ENCODE assay signal across 10 cellular contexts in genomic region chr7:38660427-38661099, GRCh38. TPM values are rescaled to one million over a fixed set of nuclear protein-coding genes. Genes with fewer than 3 reads are reported as not detected.
DNase-seq lines count a peak whose midpoint lies in the region; ATAC-seq, FAIRE-seq and TF ChIP-seq lines count a peak whose summit lies in the region.
"Had no signal": no experiment of that assay in that cellular context is flagged by ENCODE, and none has a peak within 500 bp of the region (broad histone marks: within the 10 kb centered on the region; RNA-seq: fewer than 3 reads in every experiment).

No MANE protein-coding gene starts in this region.

- no peaks in the 10 kb centered on the region for H3K79me2 ChIP-seq in Loucy (ENCODE audit: insufficient read depth, low read length)

- no peaks in the 10 kb centered on the region for H3K9me2 ChIP-seq in Loucy (replicated peaks; ENCODE audit: low read depth, low read length)

- peak; percentile 73 for ATAC-seq in GM21619 (IDR thresholded peaks at IDR 0.05; ENCODE audit: unreplicated experiment)

- H3F3A ChIP-seq in Loucy (ENCODE audit: low read depth) = no peaks in the 10 kb centered on the region

- no peaks in the 10 kb centered on the region for H3K36me3 ChIP-seq in Loucy (ENCODE audit: insufficient read depth, low read length)
- H3K36me3 ChIP-seq: BLaER1 had no signal

- H3K4me3 Mint-ChIP-seq in osteocyte (ENCODE audit: unreplicated experiment) = no peak overlapping the region
- H3K4me3 Mint-ChIP-seq: activated naive CD8-positive, alpha-beta T cell treated with anti-CD3 and anti-CD28 coated beads, Interleukin-2, amount 10 ng/mL, durations not matched to agents 7 days and 5 days had no signal

- H3K9ac ChIP-seq in Loucy (ENCODE audit: low read depth, low read length, poor library complexity, severe bottlenecking) = no peak overlapping the region
- H3K9ac ChIP-seq: BLaER1 had no signal

- H3K4me1 ChIP-seq in Loucy (ENCODE audit: insufficient read depth, low read length, poor library complexity, severe bottlenecking) = no peaks in the 10 kb centered on the region
- H3K4me1 ChIP-seq: BLaER1 had no signal

- FAIRE-seq in frontal cortex (lab: Jason Lieb, UNC) = no peak

- no peak overlapping the region for H3K4me2 ChIP-seq in Loucy (ENCODE audit: low read depth, low read length, poor library complexity, severe bottlenecking)
- H3K4me2 ChIP-seq: BLaER1 had no signal

- DNase-seq in NCI-H1436 (lab: John Stamatoyannopoulos, UW) (peak; percentile 18), NCI-H1436 treated with DMSO at 0.1 percent for 48 hours (lab: John Stamatoyannopoulos, UW) (no peak), SKM-1 treated with dmso at 0.1 percent for 144 hours (lab: John Stamatoyannopoulos, UW; ENCODE audit: unreplicated experiment) (peak; percentile 37), fibroblast of gingiva (ENCODE audit: low read depth) (peak; percentile 51), osteocyte (ENCODE audit: extremely low spot score, unreplicated experiment) (no peak), frontal cortex (ENCODE audit: low spot score in 2 of 2) (no peak)
- DNase-seq: activated naive CD8-positive, alpha-beta T cell treated with anti-CD3 and anti-CD28 coated beads, Interleukin-2, amount 10 ng/mL, durations not matched to agents 7 days and 5 days had no signal

- H3K4me3 ChIP-seq in Loucy (ENCODE audit: low read length, poor library complexity, severe bottlenecking) = no peak overlapping the region
- H3K4me3 ChIP-seq: BLaER1 had no signal

- TF ChIP-seq CTCF in Loucy (conservative IDR thresholded peaks at IDR 0.05; ENCODE audit: low read length) (peak; percentile 94), osteocyte (IDR thresholded peaks at IDR 0.05) (peak; percentile 85)

- H3K9me3 ChIP-seq in Loucy (ENCODE audit: insufficient read depth, low read depth, low read length) = no peaks in the 10 kb centered on the region
- H3K9me3 ChIP-seq: BLaER1 had no signal

- H4K20me1 ChIP-seq in Loucy (ENCODE audit: insufficient read depth, low read length, poor library complexity, severe bottlenecking) = no peaks in the 10 kb centered on the region
- H4K20me1 ChIP-seq: BLaER1 had no signal

- H3K9me3 Mint-ChIP-seq in osteocyte (ENCODE audit: unreplicated experiment) = no peaks in the 10 kb centered on the region
- H3K9me3 Mint-ChIP-seq: activated naive CD8-positive, alpha-beta T cell treated with anti-CD3 and anti-CD28 coated beads, Interleukin-2, amount 10 ng/mL, durations not matched to agents 7 days and 5 days had no signal

- H2AFZ ChIP-seq in Loucy (ENCODE audit: low read length) = no peak overlapping the region

- peaks cover 40% of the 10 kb centered on the region for H3K27me3 Mint-ChIP-seq in osteocyte (ENCODE audit: unreplicated experiment)

- no peaks in the 10 kb centered on the region for H3K27me3 ChIP-seq in Loucy (ENCODE audit: insufficient read depth, low read length, poor library complexity, severe bottlenecking)
- H3K27me3 ChIP-seq: BLaER1 had no signal

- H3K36me3 Mint-ChIP-seq in osteocyte (ENCODE audit: unreplicated experiment) = no peaks in the 10 kb centered on the region
- H3K36me3 Mint-ChIP-seq: activated naive CD8-positive, alpha-beta T cell treated with anti-CD3 and anti-CD28 coated beads, Interleukin-2, amount 10 ng/mL, durations not matched to agents 7 days and 5 days had no signal

- peaks cover 1% of the 10 kb centered on the region for H3K4me1 Mint-ChIP-seq in osteocyte (ENCODE audit: unreplicated experiment)
- H3K4me1 Mint-ChIP-seq: activated naive CD8-positive, alpha-beta T cell treated with anti-CD3 and anti-CD28 coated beads, Interleukin-2, amount 10 ng/mL, durations not matched to agents 7 days and 5 days had no signal

- no peak overlapping the region for H3K27ac Mint-ChIP-seq in osteocyte (ENCODE audit: unreplicated experiment)
- H3K27ac Mint-ChIP-seq: activated naive CD8-positive, alpha-beta T cell treated with anti-CD3 and anti-CD28 coated beads, Interleukin-2, amount 10 ng/mL, durations not matched to agents 7 days and 5 days had no signal

RNA-seq across cellular contexts. Expression of gene AMPH, which starts 29.4 kb away (rescaled TPM):
- total RNA-seq in osteocyte = 9.8 and 10.7 TPM in 2 replicates
- total RNA-seq in frontal cortex = 31.0 TPM
- total RNA-seq: activated naive CD8-positive, alpha-beta T cell treated with anti-CD3 and anti-CD28 coated beads, Interleukin-2, amount 10 ng/mL, durations not matched to agents 7 days and 5 days had no signal

Comparison
In these comparisons a context has a peak if more than half of its experiments do, and no peak if none do; other contexts are left out.
1. DNase-seq: peak in NCI-H1436 (single experiment), SKM-1 treated with dmso at 0.1 percent for 144 hours (single experiment) and fibroblast of gingiva (single experiment); none in NCI-H1436 treated with DMSO at 0.1 percent for 48 hours (single experiment), osteocyte (single experiment) and frontal cortex (0 of 2).